ENCODE assay signal across 1 cellular context in genomic region chr17:73090396-73091202, GRCh38.
TF ChIP-seq lines count a peak whose summit lies in the region.

No MANE protein-coding gene starts in this region.

TF ChIP-seq in K562, 482 proteins besides CTCF, POLR2A, EP300 and RAD21 (continued from another document):
- TF ChIP-seq, protein P1, sequence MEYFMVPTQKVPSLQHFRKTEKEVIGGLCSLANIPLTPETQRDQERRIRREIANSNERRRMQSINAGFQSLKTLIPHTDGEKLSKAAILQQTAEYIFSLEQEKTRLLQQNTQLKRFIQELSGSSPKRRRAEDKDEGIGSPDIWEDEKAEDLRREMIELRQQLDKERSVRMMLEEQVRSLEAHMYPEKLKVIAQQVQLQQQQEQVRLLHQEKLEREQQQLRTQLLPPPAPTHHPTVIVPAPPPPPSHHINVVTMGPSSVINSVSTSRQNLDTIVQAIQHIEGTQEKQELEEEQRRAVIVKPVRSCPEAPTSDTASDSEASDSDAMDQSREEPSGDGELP (CRISPR knock-in tag; IDR thresholded peaks at IDR 0.05; ENCODE audit: borderline replicate concordance) = no peak
- TF ChIP-seq MYBL2 (IDR thresholded peaks at IDR 0.05; ENCODE audit: low read depth) (no peak), MYBL2 (CRISPR knock-in tag; IDR thresholded peaks at IDR 0.05; ENCODE audit: borderline replicate concordance) (no peak), CC2D1A (IDR thresholded peaks at IDR 0.05) (no peak), ZNF124 (CRISPR knock-in tag; IDR thresholded peaks at IDR 0.05) (no peak), SFPQ (IDR thresholded peaks at IDR 0.05; ENCODE audit: low read depth, low read length) (no peak), CREB1 (IDR thresholded peaks at IDR 0.05) (no peak), CREB1 (CRISPR knock-in tag; IDR thresholded peaks at IDR 0.05) (no peak), FOXA1 (IDR thresholded peaks at IDR 0.05; ENCODE audit: borderline replicate concordance) (no peak), HEY1 (CRISPR knock-in tag; IDR thresholded peaks at IDR 0.05; ENCODE audit: borderline replicate concordance) (no peak), SLC30A9 (CRISPR knock-in tag; IDR thresholded peaks at IDR 0.05) (no peak), U2AF1 (optimal IDR thresholded peaks at IDR 0.05; ENCODE audit: low read depth, low read length) (no peak), KDM4B (IDR thresholded peaks at IDR 0.05; ENCODE audit: borderline replicate concordance in 2 of 2, low read depth in 1 of 2) (no peak), ZSCAN32 (CRISPR knock-in tag; IDR thresholded peaks at IDR 0.05) (no peak), STAT5A (IDR thresholded peaks at IDR 0.05; ENCODE audit: borderline replicate concordance, low read length) (no peak), RNF2 (IDR thresholded peaks at IDR 0.05) (no peak)
TF ChIP-seq in K562: peak in this region for 0.
